11 cellular contexts compared by ENCODE assay signal in the genomic region with DNA sequence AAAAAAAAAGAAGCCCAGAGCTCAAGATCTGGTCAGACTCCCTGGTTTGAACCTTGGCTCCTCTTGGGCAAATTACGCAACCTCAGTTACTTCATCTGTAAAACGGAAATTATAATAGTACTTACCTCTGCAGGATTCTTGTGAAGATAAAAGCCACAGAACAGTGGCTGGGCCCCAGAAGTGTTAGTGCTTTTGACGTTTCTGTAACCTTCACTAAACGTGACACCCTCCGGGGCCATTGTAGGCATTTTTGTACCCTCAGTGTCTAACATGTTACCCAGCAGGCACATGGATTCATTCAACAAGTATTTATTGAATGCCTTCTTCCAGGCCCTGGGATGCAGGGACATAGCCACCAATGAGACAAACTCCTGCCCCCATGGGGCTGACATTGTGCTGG. TPM values are rescaled to one million over a fixed set of nuclear protein-coding genes. Genes with fewer than 3 reads are reported as not detected.
DNase-seq lines count a peak whose midpoint lies in the region; ATAC-seq and TF ChIP-seq lines count a peak whose summit lies in the region.
"Had no signal": no experiment of that assay in that cellular context is flagged by ENCODE, and none has a peak within 500 bp of the region (broad histone marks: within the 10 kb centered on the region; RNA-seq: fewer than 3 reads in every experiment).

No MANE protein-coding gene starts in this region.

- peak overlapping the region; percentile 38 for H3K27ac ChIP-seq in CD4-positive, alpha-beta memory T cell (ENCODE audit: low read depth, low read length)
- H3K27ac ChIP-seq in mucosa of rectum (ENCODE audit: low read depth in 2 of 2, low read length in 2 of 2): peak overlapping the region; percentile 3 to 39

- H3K27ac Mint-ChIP-seq in CD4-positive, alpha-beta memory T cell: peak overlapping the region; percentile 97 to 99 (median 99)
- H3K27ac Mint-ChIP-seq in activated naive CD8-positive, alpha-beta T cell treated with anti-CD3 and anti-CD28 coated beads, Interleukin-2, amount 10 ng/mL, durations not matched to agents 7 days and 5 days: peak overlapping the region; percentile 95

- peak; percentile 76 to 83 (median 82) for DNase-seq in CD4-positive, alpha-beta memory T cell
- DNase-seq in T-helper 2 cell (peak in 3 of 5 experiments; percentile 27 to 92 (median 84)), NCI-H1105 treated with DMSO at 0.1 percent for 48 hours (lab: John Stamatoyannopoulos, UW) (no peak), retina (no peak), BE2C (no peak), T1000 (lab: John Stamatoyannopoulos, UW) (no peak)
- DNase-seq in activated naive CD8-positive, alpha-beta T cell treated with anti-CD3 and anti-CD28 coated beads, Interleukin-2, amount 10 ng/mL, durations not matched to agents 7 days and 5 days: peak; percentile 49
- DNase-seq: kidney had no signal

- peak; percentile 77 for ATAC-seq in activated naive CD8-positive, alpha-beta T cell treated with anti-CD3 and anti-CD28 coated beads, Interleukin-2, amount 10 ng/mL, durations not matched to agents 7 days and 5 days (ENCODE audit: low read depth)
- ATAC-seq: body of pancreas, Panc1 had no signal

- peaks cover 49 to 93% (median 72%) of the 10 kb centered on the region in 4 donors for H3K4me1 Mint-ChIP-seq in CD4-positive, alpha-beta memory T cell
- peaks cover 73% of the 10 kb centered on the region for H3K4me1 Mint-ChIP-seq in activated naive CD8-positive, alpha-beta T cell treated with anti-CD3 and anti-CD28 coated beads, Interleukin-2, amount 10 ng/mL, durations not matched to agents 7 days and 5 days

- H3K9ac ChIP-seq in mucosa of rectum (ENCODE audit: low read depth in 1 of 2, low read length in 2 of 2): no peak overlapping the region

- no peaks in the 10 kb centered on the region for H3K27me3 ChIP-seq in CD4-positive, alpha-beta memory T cell (ENCODE audit: insufficient read depth, low read length)
- no peaks in the 10 kb centered on the region for H3K27me3 ChIP-seq in mucosa of rectum (ENCODE audit: control insufficient read depth in 2 of 2, insufficient read depth in 2 of 2, low read length in 2 of 2)
- H3K27me3 ChIP-seq in BE2C: no peaks in the 10 kb centered on the region
- H3K27me3 ChIP-seq: body of pancreas had no signal

- POLR2A ChIA-PET in CD4-positive, alpha-beta memory T cell (lab: Charles Lee; ENCODE audit: partially characterized antibody): interaction anchor here (0.6 to 12.8 kb wide), 15 partner anchors 8 to 282 kb away, joined by 3 to 240 read pairs (median 8); a partner anchor contains a TSS
- POLR2A ChIA-PET in activated naive CD8-positive, alpha-beta T cell treated with anti-CD3 and anti-CD28 coated beads, Interleukin-2, amount 10 ng/mL, durations not matched to agents 7 days and 5 days (lab: Charles Lee): interaction anchor here (0.6 to 6.1 kb wide), 12 partner anchors 8 to 57 kb away, joined by 3 to 39 read pairs (median 18); a partner anchor contains a TSS

- peak overlapping the region; percentile 71 to 84 (median 78) for H3K4me3 Mint-ChIP-seq in CD4-positive, alpha-beta memory T cell
- peak overlapping the region; percentile 81 for H3K4me3 Mint-ChIP-seq in activated naive CD8-positive, alpha-beta T cell treated with anti-CD3 and anti-CD28 coated beads, Interleukin-2, amount 10 ng/mL, durations not matched to agents 7 days and 5 days

- CTCF ChIA-PET in CD4-positive, alpha-beta memory T cell (lab: Charles Lee; ENCODE audit: partially characterized antibody): interaction anchor here (0.6 to 15.2 kb wide), 9 partner anchors 13 to 56 kb away, joined by 3 to 198 read pairs (median 5); no protein-coding TSS in a partner anchor

- peaks cover 95% of the 10 kb centered on the region for H3K4me1 ChIP-seq in CD4-positive, alpha-beta memory T cell (ENCODE audit: insufficient read depth, low read length)
- H3K4me1 ChIP-seq in mucosa of rectum (ENCODE audit: control insufficient read depth in 2 of 2, insufficient read depth in 2 of 2, low read length in 2 of 2) (peaks cover 0 to 11% of the 10 kb centered on the region in 2 donors), BE2C (no peaks in the 10 kb centered on the region; the same call in 1 of the 2 replicates)

- no peaks in the 10 kb centered on the region for H3K9me3 ChIP-seq in CD4-positive, alpha-beta memory T cell (ENCODE audit: control insufficient read depth in 1 of 2, low read length in 2 of 2)
- no peaks in the 10 kb centered on the region for H3K9me3 ChIP-seq in mucosa of rectum (ENCODE audit: control insufficient read depth in 2 of 2, low read length in 2 of 2)
- H3K9me3 ChIP-seq in BE2C: no peaks in the 10 kb centered on the region
- H3K9me3 ChIP-seq: body of pancreas had no signal

- no peaks in the 10 kb centered on the region for H3K27me3 Mint-ChIP-seq in CD4-positive, alpha-beta memory T cell
- H3K27me3 Mint-ChIP-seq in activated naive CD8-positive, alpha-beta T cell treated with anti-CD3 and anti-CD28 coated beads, Interleukin-2, amount 10 ng/mL, durations not matched to agents 7 days and 5 days: no peaks in the 10 kb centered on the region

- H3K36me3 ChIP-seq in CD4-positive, alpha-beta memory T cell (ENCODE audit: insufficient read depth, low read length): no peaks in the 10 kb centered on the region
- H3K36me3 ChIP-seq in mucosa of rectum (ENCODE audit: control insufficient read depth in 2 of 2, insufficient read depth in 2 of 2, low read length in 2 of 2): no peaks in the 10 kb centered on the region
- no peaks in the 10 kb centered on the region for H3K36me3 ChIP-seq in BE2C

- no peaks in the 10 kb centered on the region for H3K9me3 Mint-ChIP-seq in CD4-positive, alpha-beta memory T cell
- H3K9me3 Mint-ChIP-seq in activated naive CD8-positive, alpha-beta T cell treated with anti-CD3 and anti-CD28 coated beads, Interleukin-2, amount 10 ng/mL, durations not matched to agents 7 days and 5 days: no peaks in the 10 kb centered on the region

- intact Hi-C loops in CD4-positive, alpha-beta memory T cell (cut with micrococcal nuclease): loop anchor here (1.0 to 2.0 kb wide), 2 partner anchors 18 to 40 kb away; no protein-coding TSS in a partner anchor

- TF ChIP-seq CTCF in BE2C (IDR thresholded peaks at IDR 0.05; ENCODE audit: low read depth, low read length): no peak

- no peak overlapping the region for H3K4me3 ChIP-seq in CD4-positive, alpha-beta memory T cell (ENCODE audit: low read length in 2 of 2)
- no peak overlapping the region for H3K4me3 ChIP-seq in mucosa of rectum (ENCODE audit: low read length in 2 of 2)
- no peak overlapping the region for H3K4me3 ChIP-seq in BE2C (ENCODE audit: low read depth, low read length)
- H3K4me3 ChIP-seq: body of pancreas had no signal

- peaks cover 3 to 8% of the 10 kb centered on the region in 2 donors for H3K36me3 Mint-ChIP-seq in CD4-positive, alpha-beta memory T cell
- peaks cover 20% of the 10 kb centered on the region for H3K36me3 Mint-ChIP-seq in activated naive CD8-positive, alpha-beta T cell treated with anti-CD3 and anti-CD28 coated beads, Interleukin-2, amount 10 ng/mL, durations not matched to agents 7 days and 5 days

RNA-seq across cellular contexts. Expression of a gene that starts 58.0 kb away (rescaled TPM):
- total RNA-seq in CD4-positive, alpha-beta memory T cell: 10 to 100 TPM; 68.4 to 71.2 TPM
- 100 to 1,000 TPM; 109 to 124 TPM for polyA plus RNA-seq in CD4-positive, alpha-beta memory T cell
- 100 to 1,000 TPM; 100 to 104 TPM for total RNA-seq in activated naive CD8-positive, alpha-beta T cell treated with anti-CD3 and anti-CD28 coated beads, Interleukin-2, amount 10 ng/mL, durations not matched to agents 7 days and 5 days
- 9.4 TPM for polyA plus RNA-seq in BE2C (2012; ENCODE audit: insufficient read depth, insufficient read length, low read depth)

Comparison
In these comparisons a context has a peak if more than half of its experiments do, and no peak if none do; other contexts are left out.
1. DNase-seq: peak in CD4-positive, alpha-beta memory T cell (5 of 5), T-helper 2 cell (3 of 5) and activated naive CD8-positive, alpha-beta T cell treated with anti-CD3 and anti-CD28 coated beads, Interleukin-2, amount 10 ng/mL, durations not matched to agents 7 days and 5 days (single experiment); none in NCI-H1105 treated with DMSO at 0.1 percent for 48 hours (single experiment), retina (single experiment), BE2C (single experiment) and T1000 (single experiment).